In genomic region chr10:44935961-44936285, GRCh38 we compare ENCODE assay signal across 1 cellular context.
TF ChIP-seq lines count a peak whose summit lies in the region.

No MANE protein-coding gene starts in this region.

TF ChIP-seq in endothelial cell of umbilical vein, 7 proteins besides CTCF, POLR2A, EP300 and RAD21:
- no peak for TF ChIP-seq JUN (IDR thresholded peaks at IDR 0.05; ENCODE audit: borderline replicate concordance, insufficient read depth, insufficient read length, low read depth)
- no peak for TF ChIP-seq EZH2 (IDR thresholded peaks at IDR 0.05; ENCODE audit: borderline replicate concordance, low read depth, low read length, severe bottlenecking)
- no peak for TF ChIP-seq POLR2AphosphoS5 (IDR thresholded peaks at IDR 0.05; ENCODE audit: insufficient read depth, low read depth, low read length)
- no peak for TF ChIP-seq MYC (IDR thresholded peaks at IDR 0.05; ENCODE audit: low read depth, low read length)
- TF ChIP-seq FOS (IDR thresholded peaks at IDR 0.05; ENCODE audit: borderline replicate concordance, insufficient read depth, low read length): no peak
- TF ChIP-seq GATA2 (IDR thresholded peaks at IDR 0.05; ENCODE audit: insufficient read depth, insufficient read length, low read depth, low read length): no peak
- TF ChIP-seq, protein P1, sequence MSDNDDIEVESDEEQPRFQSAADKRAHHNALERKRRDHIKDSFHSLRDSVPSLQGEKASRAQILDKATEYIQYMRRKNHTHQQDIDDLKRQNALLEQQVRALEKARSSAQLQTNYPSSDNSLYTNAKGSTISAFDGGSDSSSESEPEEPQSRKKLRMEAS (IDR thresholded peaks at IDR 0.05; ENCODE audit: insufficient read depth, insufficient read length): no peak
